ENCODE assay signal across 18 cellular contexts in genomic region chr1:223737342-223737741, GRCh38. TPM values are rescaled to one million over a fixed set of nuclear protein-coding genes. Genes with fewer than 3 reads are reported as not detected.
DNase-seq lines count a peak whose midpoint lies in the region; ATAC-seq and TF ChIP-seq lines count a peak whose summit lies in the region.
"Had no signal": no experiment of that assay in that cellular context is flagged by ENCODE, and none has a peak within 500 bp of the region (broad histone marks: within the 10 kb centered on the region; RNA-seq: fewer than 3 reads in every experiment).

No MANE protein-coding gene starts in this region.

- H3K4me1 Mint-ChIP-seq in chondrocyte (ENCODE audit: low read depth), result peaks cover 75% of the 10 kb centered on the region

- H3K27ac ChIP-seq in left ventricle myocardium inferior (replicated peaks) (peak overlapping the region; percentile 85), mesodermal cell (ENCODE audit: low read depth, low read length, severe bottlenecking) (peak overlapping the region; percentile 10), upper lobe of left lung (peak overlapping the region; percentile 67 to 88 (median 85))
- H3K27ac ChIP-seq: testis had no signal

- TF ChIP-seq CTCF in left ventricle myocardium inferior (IDR thresholded peaks at IDR 0.05; ENCODE audit: borderline replicate concordance) (no peak), chondrocyte (IDR thresholded peaks at IDR 0.05) (no peak), upper lobe of left lung (IDR thresholded peaks at IDR 0.05) (no peak)

- DNase-seq in left ventricle myocardium inferior, result no peak
- DNase-seq in left ventricle myocardium superior, result no peak
- no peak for DNase-seq in chondrocyte (ENCODE audit: low spot score)
- no peak for DNase-seq in upper lobe of left lung
- DNase-seq in ureter (ENCODE audit: low spot score), result no peak
- DNase-seq in NCI-H1694 treated with DMSO at 0.1 percent for 48 hours (lab: John Stamatoyannopoulos, UW), result no peak
- DNase-seq in HUDEP-2 (lab: John Stamatoyannopoulos, UW; ENCODE audit: unreplicated experiment in 76 of 76), result no peak
- DNase-seq: CD4-positive, CD25-positive, alpha-beta regulatory T cell; dorsolateral prefrontal cortex; MM.1S; naive thymus-derived CD8-positive, alpha-beta T cell; NCI-H187 treated with DMSO at 0.1 percent for 48 hours; NCI-H510A treated with DMSO at 0.1 percent for 48 hours; testis had no signal

- H3K4me3 Mint-ChIP-seq in chondrocyte (ENCODE audit: unreplicated experiment), result no peak overlapping the region
- H3K4me3 Mint-ChIP-seq: naive thymus-derived CD8-positive, alpha-beta T cell; WTC11 had no signal

- H3K9me3 ChIP-seq in left ventricle myocardium inferior (replicated peaks), result no peaks in the 10 kb centered on the region
- H3K9me3 ChIP-seq in mesodermal cell (ENCODE audit: control insufficient read depth, low read length), result no peaks in the 10 kb centered on the region
- no peaks in the 10 kb centered on the region for H3K9me3 ChIP-seq in upper lobe of left lung
- H3K9me3 ChIP-seq: testis had no signal

- H3K36me3 ChIP-seq in left ventricle myocardium inferior, result no peaks in the 10 kb centered on the region
- H3K36me3 ChIP-seq in mesodermal cell (ENCODE audit: control insufficient read depth, insufficient read depth, low read length), result peaks cover 69% of the 10 kb centered on the region
- H3K36me3 ChIP-seq in upper lobe of left lung, result peaks cover 0 to 9% (median 0%) of the 10 kb centered on the region in 4 donors

- H3K27me3 ChIP-seq in left ventricle myocardium inferior (ENCODE audit: low read depth) (no peaks in the 10 kb centered on the region), upper lobe of left lung (no peaks in the 10 kb centered on the region)
- H3K27me3 ChIP-seq: dorsolateral prefrontal cortex, testis had no signal

- no peaks in the 10 kb centered on the region for H3K9me3 Mint-ChIP-seq in chondrocyte (ENCODE audit: low read depth)
- H3K9me3 Mint-ChIP-seq: CD4-positive, CD25-positive, alpha-beta regulatory T cell; naive thymus-derived CD8-positive, alpha-beta T cell; WTC11 had no signal

- no peak for ATAC-seq in left ventricle myocardium superior
- no peak for ATAC-seq in upper lobe of left lung (ENCODE audit: low FRiP score in 2 of 2)
- ATAC-seq: left lobe of liver; naive thymus-derived CD8-positive, alpha-beta T cell; WTC11 had no signal

- TF ChIP-seq EP300 in upper lobe of left lung (IDR thresholded peaks at IDR 0.05), result no peak

- peaks cover 15% of the 10 kb centered on the region for H3K36me3 Mint-ChIP-seq in chondrocyte (ENCODE audit: low read depth)
- H3K36me3 Mint-ChIP-seq: WTC11 had no signal

- no peak overlapping the region for H3K4me3 ChIP-seq in left ventricle myocardium inferior
- no peak overlapping the region for H3K4me3 ChIP-seq in mesodermal cell (ENCODE audit: extremely low read depth, insufficient read depth, low read length, poor library complexity, severe bottlenecking)
- H3K4me3 ChIP-seq in upper lobe of left lung, result no peak overlapping the region
- H3K4me3 ChIP-seq: dorsolateral prefrontal cortex, testis had no signal

- no peak for TF ChIP-seq POLR2A in upper lobe of left lung (IDR thresholded peaks at IDR 0.05)

- no peaks in the 10 kb centered on the region for H3K27me3 Mint-ChIP-seq in chondrocyte (ENCODE audit: low read depth)
- H3K27me3 Mint-ChIP-seq: CD4-positive, CD25-positive, alpha-beta regulatory T cell; naive thymus-derived CD8-positive, alpha-beta T cell had no signal

- H3K27ac Mint-ChIP-seq in chondrocyte (ENCODE audit: unreplicated experiment), result peak overlapping the region; percentile 92
- H3K27ac Mint-ChIP-seq: WTC11 had no signal

- peaks cover 96% of the 10 kb centered on the region for H3K4me1 ChIP-seq in left ventricle myocardium inferior
- H3K4me1 ChIP-seq in mesodermal cell (ENCODE audit: control insufficient read depth, insufficient read depth, low read length, poor library complexity, severe bottlenecking), result peaks cover 57% of the 10 kb centered on the region
- peaks cover 62 to 84% (median 77%) of the 10 kb centered on the region in 4 donors for H3K4me1 ChIP-seq in upper lobe of left lung

- intact Hi-C loops in left ventricle myocardium inferior (cut with micrococcal nuclease), result no loop called here
- intact Hi-C loops in left ventricle myocardium superior (cut with micrococcal nuclease), result no loop called here

- 84 to 90% methylated on average over 2 to 4 of the region's 7 CpGs for WGBS in mesodermal cell (ENCODE audit: insufficient coverage in 2 of 2), 2 experiments
- WGBS in upper lobe of left lung, 2 donors, result 47 to 79% methylated on average over 3 to 7 of the region's 7 CpGs

RNA-seq across cellular contexts. Expression of gene CAPN2, which starts 25.0 kb away (rescaled TPM):
- total RNA-seq in left ventricle myocardium inferior (65.3 TPM), left ventricle myocardium superior (76.9 TPM), chondrocyte (202 to 241 TPM (median 238 TPM) in 3 replicates), upper lobe of left lung (1,000 to 10,000 TPM in 1 of 6 donors, 100 to 1,000 TPM in 5; 271 to 1,436 (median 427) TPM), ureter (151 TPM)
- 244 TPM for polyA plus RNA-seq in mesodermal cell (2013, experiment 1 of 2)
- polyA plus RNA-seq in mesodermal cell (2013, experiment 2 of 2), result 240 TPM
- total RNA-seq: OCI-LY7 had no signal

Comparison
In these comparisons a context has a peak if more than half of its experiments do, and no peak if none do; other contexts are left out.
1. H3K27ac ChIP-seq: peak in every context shown above with its lines; median percentile 85 in left ventricle myocardium inferior; 85 in upper lobe of left lung; 10 in mesodermal cell.